17 cellular contexts compared by ENCODE assay signal in genomic region chr1:230362949-230363348, GRCh38.
"Had no signal": no experiment of that assay in that cellular context is flagged by ENCODE, and none has a peak within 500 bp of the region (broad histone marks: within the 10 kb centered on the region; RNA-seq: fewer than 3 reads in every experiment).

No MANE protein-coding gene starts in this region.

- H3K27me3 ChIP-seq: dorsolateral prefrontal cortex, heart right ventricle, left lung had no signal

- ATAC-seq: foreskin keratinocyte, gastroesophageal sphincter, left cardiac atrium, left lung, left ventricle myocardium superior had no signal

- H3K4me3 Mint-ChIP-seq: memory B cell had no signal

- H3K9me3 ChIP-seq: esophagus muscularis mucosa, gastroesophageal sphincter, heart right ventricle, left lung had no signal

- H3K36me3 Mint-ChIP-seq: memory B cell had no signal

- H3K27ac Mint-ChIP-seq: memory B cell had no signal

- H3K27ac ChIP-seq: coronary artery, esophagus muscularis mucosa, foreskin keratinocyte, gastroesophageal sphincter, heart right ventricle, left lung had no signal

- DNase-seq: dermis blood vessel endothelial cell; dorsolateral prefrontal cortex; effector CD4-positive, alpha-beta T cell; effector memory CD4-positive, alpha-beta T cell; foreskin keratinocyte; heart right ventricle; hippocampal formation; left cardiac atrium; left lung; left ventricle myocardium superior; mammary epithelial cell; midbrain had no signal

- H3K36me3 ChIP-seq: esophagus muscularis mucosa, gastroesophageal sphincter, heart right ventricle, left lung had no signal

- H3K4me3 ChIP-seq: coronary artery, dorsolateral prefrontal cortex, esophagus muscularis mucosa, gastroesophageal sphincter, heart right ventricle, left lung, lung had no signal

- H3K4me1 Mint-ChIP-seq: memory B cell had no signal

- H3K4me1 ChIP-seq: esophagus muscularis mucosa, gastroesophageal sphincter, heart right ventricle, left lung had no signal

- H3K9me3 Mint-ChIP-seq: memory B cell had no signal
